Comparison of ENCODE assay signal across 10 cellular contexts in genomic region chr15:24627443-24627842, GRCh38. TPM values are rescaled to one million over a fixed set of nuclear protein-coding genes. Genes with fewer than 3 reads are reported as not detected.
"Had no signal": no experiment of that assay in that cellular context is flagged by ENCODE, and none has a peak within 500 bp of the region (broad histone marks: within the 10 kb centered on the region; RNA-seq: fewer than 3 reads in every experiment).

No MANE protein-coding gene starts in this region.

- H3K4me2 ChIP-seq: GM23338 had no signal

- H3K9ac ChIP-seq: GM23248 had no signal

- H3K36me3 ChIP-seq: HAP-1 had no signal

- H2AFZ ChIP-seq: GM23248, GM23338 had no signal

- H3K4me3 ChIP-seq: GM23248, GM23338, HAP-1 had no signal

- H3K4me1 ChIP-seq: HAP-1 had no signal

- H3K9me3 ChIP-seq: HAP-1 had no signal

- DNase-seq: GM23248, GOT3, H7, H9, HCEC 1CT, HFFc6 had no signal

- H3K27ac ChIP-seq: GM23248 had no signal

- ATAC-seq: GM23338, HCT116 had no signal

RNA-seq across cellular contexts. Expression of gene NPAP1, which starts 48.1 kb away (rescaled TPM):
- total RNA-seq: GM23248, H4, H7, HFFc6 had no signal
